ENCODE assay signal across 7 cellular contexts in genomic region chr9:114387678-114388431, GRCh38. TPM values are rescaled to one million over a fixed set of nuclear protein-coding genes. Genes with fewer than 3 reads are reported as not detected.
A peak's percentile ranks its signal among the peaks of the same experiment; 100 is the strongest.
DNase-seq lines count a peak whose midpoint lies in the region; ATAC-seq lines count a peak whose summit lies in the region.

TSS of gene AKNA (minus strand) at chr9:114387982. CDS start at chr9:114381333, 6,649 bp downstream.

- WGBS in HUES64 = 15% methylated on average over 27 of the region's 27 CpGs

- no peaks in the 10 kb centered on the region for H3K9me3 ChIP-seq in HUES64 (ENCODE audit: insufficient read depth, low read depth, low read length)

- DNase-seq in activated CD4-positive, alpha-beta T cell treated with anti-CD3 and anti-CD28 coated beads for 1 hour = peak; percentile 74
- peak; percentile 85 for DNase-seq in central memory CD4-positive, alpha-beta T cell
- peak; percentile 71 to 72 for DNase-seq in stimulated activated CD4-positive, alpha-beta T cell treated with anti-CD3 and anti-CD28 coated beads, Interleukin-1b, Interleukin-23, amount 100 ng/mL, for 4 hours (ENCODE audit: low read depth in 2 of 2)

- H3K27me3 ChIP-seq in HUES64 (ENCODE audit: insufficient read depth, low read length) (no peaks in the 10 kb centered on the region), layer of hippocampus (ENCODE audit: control insufficient read depth, insufficient read depth, low read length) (no peaks in the 10 kb centered on the region)

- no peaks in the 10 kb centered on the region for H3K36me3 ChIP-seq in HUES64 (ENCODE audit: insufficient read depth, low read length)

- peaks cover 49% of the 10 kb centered on the region for H3K4me1 ChIP-seq in HUES64 (ENCODE audit: insufficient read depth, low read length)

- H3K9ac ChIP-seq in HUES64 (ENCODE audit: low read depth, low read length) = peak within 1 kb of the TSS; percentile 50

- H3K4me3 ChIP-seq in HUES64 (ENCODE audit: low read length) = peak within 1 kb of the TSS; percentile 48

- H3K27ac ChIP-seq in HUES64 (ENCODE audit: low read depth, low read length) (peak within 1 kb of the TSS; percentile 54), layer of hippocampus (ENCODE audit: low read depth, low read length) (peak within 1 kb of the TSS; percentile 87)

- ATAC-seq in GM19324 (IDR thresholded peaks at IDR 0.05; ENCODE audit: low FRiP score, unreplicated experiment) = peak; percentile 38
- ATAC-seq in GM21576 (IDR thresholded peaks at IDR 0.05; ENCODE audit: unreplicated experiment) = no peak

RNA-seq across cellular contexts. Expression of gene AKNA, which starts in this region (rescaled TPM):
- 17.8 TPM for polyA plus RNA-seq in HUES64 (2013, experiment 1 of 2)
- polyA plus RNA-seq in HUES64 (2013, experiment 2 of 2) = 18.9 TPM
